14 cellular contexts compared by ENCODE assay signal in the genomic region with DNA sequence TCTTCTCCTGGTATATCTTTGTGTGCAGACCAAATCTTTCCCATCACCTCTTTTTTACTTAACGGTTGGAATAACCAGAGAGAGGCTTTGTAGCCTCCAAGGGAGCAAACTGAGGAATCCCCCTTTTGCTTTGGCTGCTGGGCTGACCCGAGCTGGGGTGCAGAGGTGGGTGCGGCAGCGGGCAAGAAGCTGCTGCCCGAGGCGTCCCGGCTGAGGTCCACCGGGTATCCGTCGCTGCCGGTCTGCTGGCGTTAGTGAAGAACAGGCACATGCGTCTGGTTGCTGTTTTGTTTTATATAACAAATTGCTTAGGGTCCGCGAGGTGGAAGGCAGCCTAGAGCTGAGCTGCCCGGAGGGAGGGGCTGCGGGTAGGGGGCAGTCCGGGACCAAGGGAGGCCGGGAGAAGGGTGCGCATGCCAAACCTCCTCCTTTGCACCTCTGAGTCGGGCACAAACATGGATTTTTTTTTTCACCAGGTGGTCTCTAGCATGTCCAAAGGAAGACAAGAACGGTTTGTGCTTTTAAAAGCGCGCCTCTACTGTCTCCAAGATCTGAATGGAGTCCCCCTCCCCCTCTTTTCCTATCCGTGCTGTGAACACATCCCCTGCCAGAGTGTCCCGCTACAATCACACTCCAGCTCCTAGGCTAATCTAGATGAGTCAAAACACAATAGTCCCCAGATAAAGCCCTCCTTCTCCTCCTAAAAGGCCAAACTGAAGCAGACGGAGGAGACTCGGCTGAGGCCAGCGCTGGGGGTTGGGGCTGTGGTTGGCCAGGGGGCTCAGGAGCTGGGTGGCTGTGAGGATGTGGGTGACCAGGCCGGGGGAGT. TPM values are rescaled to one million over a fixed set of nuclear protein-coding genes. Genes with fewer than 3 reads are reported as not detected.
DNase-seq lines count a peak whose midpoint lies in the region; ATAC-seq and TF ChIP-seq lines count a peak whose summit lies in the region.
"Had no signal": no experiment of that assay in that cellular context is flagged by ENCODE, and none has a peak within 500 bp of the region (broad histone marks: within the 10 kb centered on the region; RNA-seq: fewer than 3 reads in every experiment).

No MANE protein-coding gene starts in this region.

- DNase-seq in activated effector memory CD4-positive, alpha-beta T cell treated with anti-CD3 and anti-CD28 coated beads, Interleukin-2, amount 50 U/mL, for 16 hours: peak; percentile 64
- DNase-seq in activated effector memory CD4-positive, alpha-beta T cell treated with Interleukin-2 at 50 U/mL for 16 hours: no peak
- DNase-seq in left kidney (ENCODE audit: low read depth, low spot score) (peak; percentile 52), NCI-H345 treated with DMSO at 0.1 percent for 48 hours (lab: John Stamatoyannopoulos, UW; ENCODE audit: unreplicated experiment) (no peak), chondrocyte (ENCODE audit: low spot score) (no peak), NCI-H1417 treated with DMSO at 0.1 percent for 48 hours (lab: John Stamatoyannopoulos, UW) (no peak)
- peak; percentile 11 to 22 for DNase-seq in stimulated activated naive CD8-positive, alpha-beta T cell treated with anti-CD3 and anti-CD28 coated beads, Interleukin-15, amount 100 ng/mL, for 72 hours
- DNase-seq: DMS153, Kasumi-1, left ventricle myocardium superior, NCI-H187 treated with DMSO at 0.1 percent for 48 hours, ovary, SHP77 treated with DMSO at 0.1 percent for 48 hours had no signal

- H3K4me3 Mint-ChIP-seq in activated T-helper 17 cell treated with anti-CD3 and anti-CD28 coated beads, Interleukin-2, amount 50 U/mL, for 72 hours: peak overlapping the region; percentile 16
- peak overlapping the region in 1 of 2 donors; percentile 83 for H3K4me3 Mint-ChIP-seq in stimulated activated naive CD8-positive, alpha-beta T cell treated with anti-CD3 and anti-CD28 coated beads, Interleukin-15, amount 100 ng/mL, for 72 hours
- H3K4me3 Mint-ChIP-seq in chondrocyte (ENCODE audit: unreplicated experiment): no peak overlapping the region

- no peaks in the 10 kb centered on the region for H3K9me3 Mint-ChIP-seq in activated T-helper 17 cell treated with anti-CD3 and anti-CD28 coated beads, Interleukin-2, amount 50 U/mL, for 72 hours
- H3K9me3 Mint-ChIP-seq in stimulated activated naive CD8-positive, alpha-beta T cell treated with anti-CD3 and anti-CD28 coated beads, Interleukin-15, amount 100 ng/mL, for 72 hours: no peaks in the 10 kb centered on the region
- H3K9me3 Mint-ChIP-seq in chondrocyte (ENCODE audit: low read depth): no peaks in the 10 kb centered on the region

- peaks cover 19% of the 10 kb centered on the region for H3K36me3 Mint-ChIP-seq in activated T-helper 17 cell treated with anti-CD3 and anti-CD28 coated beads, Interleukin-2, amount 50 U/mL, for 72 hours (ENCODE audit: low read depth)
- H3K36me3 Mint-ChIP-seq in chondrocyte (ENCODE audit: low read depth): peaks cover 3% of the 10 kb centered on the region

- H3K27me3 Mint-ChIP-seq in activated T-helper 17 cell treated with anti-CD3 and anti-CD28 coated beads, Interleukin-2, amount 50 U/mL, for 72 hours: peaks cover 68% of the 10 kb centered on the region
- peaks cover 94% of the 10 kb centered on the region for H3K27me3 Mint-ChIP-seq in stimulated activated naive CD8-positive, alpha-beta T cell treated with anti-CD3 and anti-CD28 coated beads, Interleukin-15, amount 100 ng/mL, for 72 hours
- peaks cover 67% of the 10 kb centered on the region for H3K27me3 Mint-ChIP-seq in chondrocyte (ENCODE audit: low read depth)

- no peak for TF ChIP-seq CTCF in chondrocyte (IDR thresholded peaks at IDR 0.05)

- peaks cover 32% of the 10 kb centered on the region for H3K4me1 Mint-ChIP-seq in activated T-helper 17 cell treated with anti-CD3 and anti-CD28 coated beads, Interleukin-2, amount 50 U/mL, for 72 hours
- peaks cover 89% of the 10 kb centered on the region for H3K4me1 Mint-ChIP-seq in stimulated activated naive CD8-positive, alpha-beta T cell treated with anti-CD3 and anti-CD28 coated beads, Interleukin-15, amount 100 ng/mL, for 72 hours
- H3K4me1 Mint-ChIP-seq in chondrocyte (ENCODE audit: low read depth): peaks cover 30% of the 10 kb centered on the region

- H3K27ac Mint-ChIP-seq in activated T-helper 17 cell treated with anti-CD3 and anti-CD28 coated beads, Interleukin-2, amount 50 U/mL, for 72 hours: no peak overlapping the region
- no peak overlapping the region for H3K27ac Mint-ChIP-seq in stimulated activated naive CD8-positive, alpha-beta T cell treated with anti-CD3 and anti-CD28 coated beads, Interleukin-15, amount 100 ng/mL, for 72 hours
- no peak overlapping the region for H3K27ac Mint-ChIP-seq in chondrocyte (ENCODE audit: unreplicated experiment)

- no peak for ATAC-seq in activated T-helper 17 cell treated with anti-CD3 and anti-CD28 coated beads, Interleukin-2, amount 50 U/mL, for 72 hours (replicated peaks)
- ATAC-seq in stimulated activated naive CD8-positive, alpha-beta T cell treated with anti-CD3 and anti-CD28 coated beads, Interleukin-15, amount 100 ng/mL, for 72 hours: peak; percentile 5
- ATAC-seq: left ventricle myocardium superior had no signal

RNA-seq across cellular contexts. Expression of a gene that starts 6.8 kb away (rescaled TPM):
- total RNA-seq in activated T-helper 17 cell treated with anti-CD3 and anti-CD28 coated beads, Interleukin-2, amount 50 U/mL, for 72 hours: 10 to 100 TPM; 14.2 to 25.2 TPM
- not detected in 3 replicates for total RNA-seq in chondrocyte

Comparison
In these comparisons a context has a peak if more than half of its experiments do, and no peak if none do; other contexts are left out.
1. DNase-seq: peak in activated effector memory CD4-positive, alpha-beta T cell treated with anti-CD3 and anti-CD28 coated beads, Interleukin-2, amount 50 U/mL, for 16 hours (single experiment), left kidney (single experiment) and stimulated activated naive CD8-positive, alpha-beta T cell treated with anti-CD3 and anti-CD28 coated beads, Interleukin-15, amount 100 ng/mL, for 72 hours (2 of 2); none in activated effector memory CD4-positive, alpha-beta T cell treated with Interleukin-2 at 50 U/mL for 16 hours (single experiment), NCI-H345 treated with DMSO at 0.1 percent for 48 hours (single experiment), chondrocyte (single experiment) and NCI-H1417 treated with DMSO at 0.1 percent for 48 hours (single experiment).
2. RNA of a gene that starts 6.8 kb away (total RNA-seq): 14.2 to 25.2 TPM in activated T-helper 17 cell treated with anti-CD3 and anti-CD28 coated beads, Interleukin-2, amount 50 U/mL, for 72 hours; not detected in chondrocyte; every median in the first group is over 10 times any median in the second.